ENCODE assay signal across 15 cellular contexts in the genomic region with DNA sequence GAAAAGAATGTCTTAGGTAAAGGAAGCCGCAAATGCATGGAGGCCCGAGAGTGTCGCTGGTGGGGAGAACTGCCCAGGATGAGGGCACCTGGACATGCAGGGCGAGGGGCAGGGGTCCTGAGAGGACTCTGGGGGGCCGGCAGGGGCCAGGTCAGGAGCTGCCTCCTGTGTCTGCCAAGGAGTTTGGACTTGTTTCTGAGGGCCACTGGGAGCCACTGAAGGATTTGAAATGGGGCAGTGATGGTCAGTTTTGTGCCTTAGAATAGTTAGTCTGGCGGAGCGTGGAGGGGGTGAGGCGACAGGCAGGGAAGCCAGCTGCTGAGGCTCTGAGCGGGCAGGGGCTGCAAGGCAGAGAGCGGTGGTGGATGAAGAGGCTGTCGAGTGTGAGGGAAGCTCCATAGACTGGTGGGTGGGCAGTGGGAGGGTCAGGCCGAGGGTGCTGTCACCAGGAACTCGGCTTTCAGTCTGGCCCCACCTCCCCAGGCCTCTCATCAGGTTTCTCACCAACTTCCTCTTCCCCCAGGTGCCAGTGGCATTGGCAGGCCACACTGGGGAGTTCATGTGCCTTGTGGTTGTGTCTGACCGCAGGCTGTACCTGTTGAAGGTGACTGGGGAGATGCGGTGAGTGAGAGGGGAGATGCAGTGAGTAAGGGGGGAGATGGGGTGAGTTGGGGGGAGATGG. TPM values are rescaled to one million over a fixed set of nuclear protein-coding genes. Genes with fewer than 3 reads are reported as not detected.
DNase-seq lines count a peak whose midpoint lies in the region; ATAC-seq and TF ChIP-seq lines count a peak whose summit lies in the region.
"Had no signal": no experiment of that assay in that cellular context is flagged by ENCODE, and none has a peak within 500 bp of the region (broad histone marks: within the 10 kb centered on the region; RNA-seq: fewer than 3 reads in every experiment).

No MANE protein-coding gene starts in this region.

- TF ChIP-seq EP300 in sigmoid colon (IDR thresholded peaks at IDR 0.05), result no peak

- TF ChIP-seq CTCF in activated CD8-positive, alpha-beta T cell treated with anti-CD3 and anti-CD28 coated beads for 36 hours (IDR thresholded peaks at IDR 0.05), result no peak
- no peak for TF ChIP-seq CTCF in sigmoid colon (IDR thresholded peaks at IDR 0.05)
- TF ChIP-seq CTCF in prostate gland (IDR thresholded peaks at IDR 0.05), result no peak

- WGBS in sigmoid colon, 2 donors, result 72 to 89% methylated on average over 15 of the region's 15 CpGs
- 86% methylated on average over 15 of the region's 15 CpGs for WGBS in prostate gland

- H3K4me1 Mint-ChIP-seq in activated CD8-positive, alpha-beta T cell treated with anti-CD3 and anti-CD28 coated beads for 36 hours (ENCODE audit: low read depth), result peaks cover 15% of the 10 kb centered on the region

- peak overlapping the region; percentile 25 for H3K27ac Mint-ChIP-seq in activated CD8-positive, alpha-beta T cell treated with anti-CD3 and anti-CD28 coated beads for 36 hours

- POLR2A ChIA-PET in activated CD8-positive, alpha-beta T cell treated with anti-CD3 and anti-CD28 coated beads for 36 hours (lab: Charles Lee), result no interaction called here

- H3K9me3 ChIP-seq in sigmoid colon (no peaks in the 10 kb centered on the region), prostate gland (no peaks in the 10 kb centered on the region)
- H3K9me3 ChIP-seq: body of pancreas, left ventricle myocardium inferior, SJSA1 had no signal

- peak; percentile 87 for ATAC-seq in HG02678 (IDR thresholded peaks at IDR 0.05; ENCODE audit: unreplicated experiment)
- peak; percentile 53 for ATAC-seq in activated CD8-positive, alpha-beta T cell treated with anti-CD3 and anti-CD28 coated beads for 36 hours
- ATAC-seq: body of pancreas had no signal

- DNase-seq in activated gamma-delta T cell treated with Interleukin-2 at 50 U/mL for 16 hours (peak; percentile 35), activated gamma-delta T cell (lab: John Stamatoyannopoulos, UW) (no peak), sigmoid colon (peak; percentile 65), prostate gland (ENCODE audit: low spot score) (no peak), KG1 (lab: John Stamatoyannopoulos, UW) (no peak)
- peak; percentile 37 for DNase-seq in activated CD8-positive, alpha-beta T cell treated with anti-CD3 and anti-CD28 coated beads for 36 hours
- no peak for DNase-seq in stimulated activated CD4-positive, alpha-beta T cell treated with anti-CD3 and anti-CD28 coated beads, Interleukin-2, amount 100 ng/mL, for 24 hours
- DNase-seq: body of pancreas, DMS79, left ventricle myocardium inferior, NCI-H524 had no signal

- H3K27ac ChIP-seq in sigmoid colon (no peak overlapping the region), prostate gland (no peak overlapping the region)
- H3K27ac ChIP-seq: body of pancreas, SJSA1, VCaP had no signal

- H3K36me3 Mint-ChIP-seq in activated CD8-positive, alpha-beta T cell treated with anti-CD3 and anti-CD28 coated beads for 36 hours (ENCODE audit: low read depth), result peaks cover 16% of the 10 kb centered on the region

- H3K27me3 Mint-ChIP-seq in activated CD8-positive, alpha-beta T cell treated with anti-CD3 and anti-CD28 coated beads for 36 hours, result no peaks in the 10 kb centered on the region

- peaks cover 0 to 76% (median 24%) of the 10 kb centered on the region in 4 donors for H3K36me3 ChIP-seq in sigmoid colon
- peaks cover 9 to 11% of the 10 kb centered on the region in 2 donors for H3K36me3 ChIP-seq in prostate gland

- H3K4me3 Mint-ChIP-seq in activated CD8-positive, alpha-beta T cell treated with anti-CD3 and anti-CD28 coated beads for 36 hours, result no peak overlapping the region

- intact Hi-C loops in activated CD8-positive, alpha-beta T cell treated with anti-CD3 and anti-CD28 coated beads for 36 hours (cut with micrococcal nuclease), result no loop called here
- intact Hi-C loops in sigmoid colon (cut with DNase I) (no loop called here), prostate gland (cut with DNase I) (no loop called here)

- CTCF ChIA-PET in activated CD8-positive, alpha-beta T cell treated with anti-CD3 and anti-CD28 coated beads for 36 hours (lab: Charles Lee), result interaction anchor here (1.2 kb wide), 1 partner anchor 53 kb away, joined by 3 read pairs; no protein-coding TSS in a partner anchor

- H3K4me3 ChIP-seq in sigmoid colon (no peak overlapping the region), prostate gland (no peak overlapping the region)
- H3K4me3 ChIP-seq: body of pancreas, left ventricle myocardium inferior, SJSA1 had no signal

- TF ChIP-seq POLR2A in sigmoid colon (IDR thresholded peaks at IDR 0.05), result no peak
- TF ChIP-seq POLR2A in prostate gland (IDR thresholded peaks at IDR 0.05), result no peak

- no peaks in the 10 kb centered on the region for H3K9me3 Mint-ChIP-seq in activated CD8-positive, alpha-beta T cell treated with anti-CD3 and anti-CD28 coated beads for 36 hours

- H3K4me1 ChIP-seq in sigmoid colon (no peaks in the 10 kb centered on the region), prostate gland (replicated peaks) (no peaks in the 10 kb centered on the region)
- H3K4me1 ChIP-seq: body of pancreas, SJSA1 had no signal

- H3K27me3 ChIP-seq in sigmoid colon (no peaks in the 10 kb centered on the region), prostate gland (replicated peaks; ENCODE audit: insufficient read depth) (no peaks in the 10 kb centered on the region)
- H3K27me3 ChIP-seq: body of pancreas, SJSA1 had no signal

RNA-seq across cellular contexts. Expression of a gene that starts 14.7 kb away (rescaled TPM):
- total RNA-seq in activated CD8-positive, alpha-beta T cell treated with anti-CD3 and anti-CD28 coated beads for 36 hours, result not detected
- 1 to 10 TPM in 3 of 4 donors, under 1 TPM in 1; 0.99 to 5.0 (median 1.1) TPM for total RNA-seq in sigmoid colon
- polyA plus RNA-seq in sigmoid colon, result 1 to 10 TPM in 1 of 3 donors, under 1 TPM in 2; under 0.01 to 1.0 (median 0.46) TPM
- total RNA-seq in prostate gland, result 10 to 100 TPM in 1 of 2 donors, 1 to 10 TPM in 1; 7.6 to 44.6 TPM

RNA-seq across cellular contexts. Expression of a gene that starts 15.1 kb away (rescaled TPM):
- 10 to 100 TPM; 26.4 to 27.5 TPM for total RNA-seq in activated CD8-positive, alpha-beta T cell treated with anti-CD3 and anti-CD28 coated beads for 36 hours
- total RNA-seq in sigmoid colon, result 10 to 100 TPM in 2 of 4 donors, 1 to 10 TPM in 2; 8.4 to 13.0 (median 10.1) TPM
- polyA plus RNA-seq in sigmoid colon, result 10 to 100 TPM in 2 of 3 donors, 1 to 10 TPM in 1; 6.9 to 36.7 (median 10.8) TPM
- total RNA-seq in prostate gland, result 10 to 100 TPM; 18.3 to 60.3 TPM

RNA-seq across cellular contexts. Expression of a gene that starts 40.6 kb away (rescaled TPM):
- not detected for total RNA-seq in activated CD8-positive, alpha-beta T cell treated with anti-CD3 and anti-CD28 coated beads for 36 hours
- under 1 TPM in 2 of 4 donors, not detected in 2; 0.33 to 0.36 TPM for total RNA-seq in sigmoid colon
- polyA plus RNA-seq in sigmoid colon, result under 1 TPM in 2 of 3 donors, not detected in 1; 0.31 to 0.46 TPM
- 100 to 1,000 TPM in 1 of 2 donors, under 1 TPM in 1; 0.96 to 391 TPM for total RNA-seq in prostate gland
- total RNA-seq: glomerular endothelial cell had no signal

RNA-seq across cellular contexts. Expression of a gene that starts 41.4 kb away (rescaled TPM):
- total RNA-seq in activated CD8-positive, alpha-beta T cell treated with anti-CD3 and anti-CD28 coated beads for 36 hours, result 1 to 10 TPM; 1.3 to 1.4 TPM
- total RNA-seq in sigmoid colon (10 to 100 TPM; 34.6 to 83.6 (median 53.3) TPM), prostate gland (100 to 1,000 TPM; 142 to 330 TPM)
- 10 to 100 TPM in 1 of 3 donors, 1 to 10 TPM in 2; 2.8 to 15.6 (median 7.8) TPM for polyA plus RNA-seq in sigmoid colon

Comparison
In these comparisons a context has a peak if more than half of its experiments do, and no peak if none do; other contexts are left out.
1. DNase-seq: peak in activated gamma-delta T cell treated with Interleukin-2 at 50 U/mL for 16 hours (single experiment), activated CD8-positive, alpha-beta T cell treated with anti-CD3 and anti-CD28 coated beads for 36 hours (single experiment) and sigmoid colon (single experiment); none in activated gamma-delta T cell (single experiment), prostate gland (single experiment), KG1 (single experiment) and stimulated activated CD4-positive, alpha-beta T cell treated with anti-CD3 and anti-CD28 coated beads, Interleukin-2, amount 100 ng/mL, for 24 hours (0 of 2).